21 cellular contexts compared by ENCODE assay signal in the genomic region with DNA sequence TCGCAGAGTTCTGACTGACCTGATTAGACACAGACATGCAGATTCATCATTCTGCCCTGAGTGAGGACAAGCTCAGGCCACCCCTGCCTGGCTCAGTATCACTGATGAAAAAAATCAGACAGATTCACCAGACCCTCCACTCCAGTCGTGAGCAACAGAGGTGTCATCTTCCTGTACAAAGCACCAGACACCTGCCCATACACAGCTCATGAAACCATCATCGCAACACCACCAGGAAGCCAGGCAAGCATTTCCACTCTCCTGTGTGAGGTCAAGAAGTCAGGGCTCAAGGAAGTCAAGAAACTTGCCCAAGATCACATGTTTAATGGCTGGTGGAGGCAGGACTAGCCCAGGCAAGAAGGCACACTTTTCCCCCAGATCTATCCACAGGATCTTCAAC.
"Had no signal": no experiment of that assay in that cellular context is flagged by ENCODE, and none has a peak within 500 bp of the region (broad histone marks: within the 10 kb centered on the region; RNA-seq: fewer than 3 reads in every experiment).

No MANE protein-coding gene starts in this region.

- ATAC-seq: Panc1, PC-3, Right ventricle myocardium inferior, SK-N-SH treated with all-trans-retinoic acid at 6 μM for 48 hours had no signal

- H3K27ac ChIP-seq: HL-60, SJCRH30 had no signal

- H3K9me3 ChIP-seq: SJCRH30 had no signal

- H3K4me1 ChIP-seq: SJCRH30 had no signal

- DNase-seq: KBM-7; NCI-H1092; NCI-H1105 treated with DMSO at 0.1 percent for 48 hours; NCI-H1417 treated with DMSO at 0.1 percent for 48 hours; NCI-H146; NCI-H1694 treated with DMSO at 0.1 percent for 48 hours; NCI-H1930; NCI-H2081; NCI-H2107; NCI-H2227 treated with DMSO at 0.1 percent for 48 hours; NCI-H524; NCI-H526 treated with DMSO at 0.1 percent for 48 hours; NCI-H748 treated with DMSO at 0.1 percent for 48 hours; NK-92 treated with Interleukin-12 subunit alpha and Interleukin-12 subunit beta, amount 100 ng/mL, for 24 hours; PC-3; SHP77 treated with DMSO at 0.1 percent for 48 hours; SJCRH30 had no signal

- H3K4me3 ChIP-seq: SJCRH30 had no signal

- H3K36me3 ChIP-seq: SJCRH30 had no signal
